In the genomic region with DNA sequence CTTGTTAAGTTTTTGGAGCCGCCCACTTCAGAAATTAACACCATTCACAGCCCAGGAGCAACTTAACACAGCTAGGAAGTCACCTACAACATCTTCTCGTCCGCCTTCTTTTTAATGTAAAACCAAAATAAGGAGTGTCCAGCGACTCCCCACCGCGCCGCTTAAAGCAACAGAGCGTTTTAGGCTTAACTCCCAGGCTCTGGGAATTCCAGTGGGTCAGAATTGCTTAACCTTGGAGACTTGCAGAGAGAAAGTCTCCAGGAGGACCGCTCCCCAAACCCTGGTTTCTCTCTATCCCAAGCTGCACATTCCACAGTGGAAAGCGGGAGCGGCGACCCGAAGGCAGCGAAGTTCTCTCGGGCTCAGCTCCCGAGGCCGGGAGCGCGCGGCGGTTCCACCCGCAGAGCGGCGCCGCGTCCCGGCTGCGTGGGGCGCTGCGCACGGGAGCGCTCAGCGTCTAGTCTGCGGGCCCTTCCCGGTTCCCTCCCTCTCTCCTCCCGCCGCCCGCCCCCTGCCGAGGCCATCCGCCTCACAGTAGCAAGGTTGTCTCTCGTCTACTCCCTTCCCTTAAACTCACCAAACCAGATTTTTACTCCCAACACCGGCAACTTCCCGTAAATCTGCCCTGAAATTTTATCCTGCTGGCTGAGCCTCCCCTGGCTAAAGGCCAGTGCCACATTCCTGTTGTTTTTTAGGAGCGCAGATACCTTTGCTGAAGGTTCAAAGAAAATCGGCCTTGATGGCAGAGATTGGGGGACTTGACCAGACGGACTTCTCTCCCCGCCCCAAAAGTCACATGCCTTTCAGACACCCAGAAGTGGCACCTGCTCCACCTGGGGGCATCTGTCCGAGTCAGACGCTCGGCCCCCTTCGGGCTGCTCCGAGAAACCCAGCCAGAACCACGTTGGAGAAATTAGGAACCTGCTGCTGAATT, we compare ENCODE assay signal across 8 cellular contexts. TPM values are rescaled to one million over a fixed set of nuclear protein-coding genes. Genes with fewer than 3 reads are reported as not detected.
A peak's percentile ranks its signal among the peaks of the same experiment; 100 is the strongest.
DNase-seq lines count a peak whose midpoint lies in the region; ATAC-seq, FAIRE-seq and TF ChIP-seq lines count a peak whose summit lies in the region.

A gene (minus strand): TSS at position 464 of the 934 bp plus-strand sequence. CDS start 190,971 bp downstream, outside the sequence.

- H3K27ac ChIP-seq in HUES64 (ENCODE audit: low read depth, low read length) (peak within 1 kb of the TSS; percentile 99), colonic mucosa (peak within 1 kb of the TSS; percentile 92), left lung (peak within 1 kb of the TSS; percentile 95 to 100)

- ATAC-seq in GM21526 (IDR thresholded peaks at IDR 0.05; ENCODE audit: low FRiP score, unreplicated experiment) (peak; percentile 56), T-cell (replicated peaks in 1 of 4) (peak; percentile 74 to 90 (median 82)), left lung (peak; percentile 89)

- H3K4me3 Mint-ChIP-seq in T-cell, result peak within 1 kb of the TSS; percentile 72 to 86 (median 81)

- H3K27me3 ChIP-seq in HUES64 (ENCODE audit: insufficient read depth, low read length) (no peaks in the 10 kb centered on the region), colonic mucosa (no peaks in the 10 kb centered on the region), left lung (peaks cover 0 to 18% of the 10 kb centered on the region in 2 donors)

- CTCF ChIA-PET in T-cell (lab: Charles Lee), result interaction anchor here in 1 of 2 donors (0.6 kb wide), 1 partner anchor 68 kb away, joined by 6 read pairs; no protein-coding TSS in a partner anchor

- H3K27ac Mint-ChIP-seq in T-cell, result peak within 1 kb of the TSS; percentile 23 to 75

- intact Hi-C loops in colonic mucosa (cut with DNase I), result no loop called here
- intact Hi-C loops in left lung (cut with DNase I), result no loop called here

- H3K9me3 ChIP-seq in HUES64 (ENCODE audit: insufficient read depth, low read depth, low read length) (no peaks in the 10 kb centered on the region), colonic mucosa (no peaks in the 10 kb centered on the region), left lung (no peaks in the 10 kb centered on the region)

- H3K4me1 ChIP-seq in HUES64 (ENCODE audit: insufficient read depth, low read length) (peaks cover 52% of the 10 kb centered on the region), colonic mucosa (no peaks in the 10 kb centered on the region), left lung (peaks cover 4 to 44% of the 10 kb centered on the region in 2 donors)

- H3K36me3 Mint-ChIP-seq in T-cell, result no peaks in the 10 kb centered on the region

- under 1% methylated on average over 53 of the region's 53 CpGs for WGBS in HUES64

- H3K9ac ChIP-seq in HUES64 (ENCODE audit: low read depth, low read length) (peak within 1 kb of the TSS; percentile 94), colonic mucosa (ENCODE audit: low read depth in 2 of 2, low read length in 2 of 2) (peak within 1 kb of the TSS; percentile 84 to 86)

- peak within 1 kb of the TSS; percentile 89 for H3K4me3 ChIP-seq in HUES64 (ENCODE audit: low read length)
- H3K4me3 ChIP-seq in colonic mucosa, result peak within 1 kb of the TSS; percentile 43
- H3K4me3 ChIP-seq in left lung, result peak within 1 kb of the TSS; percentile 36 to 61

- POLR2A ChIA-PET in T-cell (lab: Charles Lee), result no interaction called here

- peaks cover 0 to 40% of the 10 kb centered on the region in 2 donors for H3K27me3 Mint-ChIP-seq in T-cell

- H3K4me1 Mint-ChIP-seq in T-cell, result peaks cover 16 to 29% (median 19%) of the 10 kb centered on the region in 3 donors

- peak in 28 of 34 experiments; percentile 5 to 61 (median 23) for DNase-seq in T-cell
- peak; percentile 89 for DNase-seq in colonic mucosa
- peak; percentile 85 to 96 for DNase-seq in left lung
- DNase-seq in stimulated activated CD4-positive, alpha-beta T cell treated with anti-CD3 and anti-CD28 coated beads, Interleukin-4, amount 100 ng/mL, for 4 hours, result peak; percentile 25 to 41
- DNase-seq in GM19240 (ENCODE audit: insufficient read length, low spot score), result no peak

- no peaks in the 10 kb centered on the region for H3K9me3 Mint-ChIP-seq in T-cell

- TF ChIP-seq CTCF in colonic mucosa (IDR thresholded peaks at IDR 0.05) (no peak), left lung (IDR thresholded peaks at IDR 0.05) (peak in 1 of 2 donors; percentile 22)

- H3K36me3 ChIP-seq in HUES64 (ENCODE audit: insufficient read depth, low read length) (0 out of 2 replicates have a peak, but pooled peaks cover 3% of the 10 kb centered on the region), colonic mucosa (no peaks in the 10 kb centered on the region), left lung (peaks cover 0 to 6% of the 10 kb centered on the region in 2 donors)

- peak; percentile 97 for FAIRE-seq in G401.6 (lab: Jason Lieb, UNC)

RNA-seq across cellular contexts. Expression of the gene that starts here (rescaled TPM):
- polyA plus RNA-seq in HUES64 (2013, experiment 1 of 2), result 37.5 TPM
- polyA plus RNA-seq in HUES64 (2013, experiment 2 of 2), result 33.2 TPM
- 1 to 10 TPM in 1 of 5 donors, under 1 TPM in 4; 0.19 to 1.3 (median 0.79) TPM for total RNA-seq in T-cell
- 100 to 1,000 TPM; 279 to 281 TPM for total RNA-seq in colonic mucosa
- total RNA-seq in left lung, result 100 to 1,000 TPM in 1 of 2 donors, 10 to 100 TPM in 1; 83.5 to 110 TPM

Comparison
In these comparisons a context has a peak if more than half of its experiments do, and no peak if none do; other contexts are left out.
1. RNA of the gene that starts here (total RNA-seq): 279 to 281 TPM in colonic mucosa and 83.5 to 110 TPM in left lung; 0.19 to 1.3 TPM in T-cell; every median in the first group is over 10 times any median in the second.
2. Peak in every context shown above with its lines, with median percentiles within 50 percentile points of each other: ATAC-seq, H3K27ac ChIP-seq and H3K4me3 ChIP-seq.